ENCODE assay signal across 10 cellular contexts in the genomic region with DNA sequence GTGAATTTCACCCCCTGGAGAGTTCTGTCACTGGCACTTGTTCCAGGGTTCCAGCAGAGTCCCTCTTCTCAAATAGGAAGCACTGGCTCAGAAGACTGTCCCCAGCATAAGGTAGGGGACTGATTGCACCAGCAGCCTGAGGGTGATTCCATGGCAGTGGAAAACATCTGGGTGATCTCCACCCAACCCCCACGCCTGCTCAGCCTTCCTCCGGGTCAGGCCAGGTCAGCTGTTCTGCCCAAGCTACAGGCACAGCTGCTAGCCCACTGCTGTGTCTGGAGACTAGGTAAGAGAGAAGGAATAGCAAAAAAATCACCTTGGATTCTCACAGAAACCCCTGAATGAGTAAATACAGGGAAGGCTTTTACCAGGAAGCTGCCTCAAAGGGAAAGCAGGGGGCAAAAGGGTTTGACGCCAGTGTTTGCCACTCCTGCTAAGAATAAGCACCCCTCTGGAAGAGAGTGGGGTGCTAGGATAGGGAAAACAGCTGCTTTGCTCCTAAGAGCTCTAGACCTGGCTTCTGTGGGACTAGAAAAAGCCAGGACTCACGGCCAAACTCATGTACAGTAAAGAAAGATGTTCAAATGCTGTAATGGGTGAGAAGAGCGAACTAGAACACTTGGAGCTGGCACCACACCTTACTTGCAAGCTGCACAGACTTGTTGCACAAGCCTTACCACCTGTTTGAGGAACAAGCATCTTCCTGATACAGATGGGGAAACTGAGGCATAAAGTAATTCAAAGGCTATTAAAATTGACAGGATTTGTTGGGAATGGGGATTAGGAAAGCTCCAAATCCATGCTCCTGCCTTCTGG. TPM values are rescaled to one million over a fixed set of nuclear protein-coding genes. Genes with fewer than 3 reads are reported as not detected.
DNase-seq lines count a peak whose midpoint lies in the region; ATAC-seq and TF ChIP-seq lines count a peak whose summit lies in the region.
"Had no signal": no experiment of that assay in that cellular context is flagged by ENCODE, and none has a peak within 500 bp of the region (broad histone marks: within the 10 kb centered on the region; RNA-seq: fewer than 3 reads in every experiment).

No MANE protein-coding gene starts in this region.

- H3K4me1 ChIP-seq in suprapubic skin = peaks cover 54% of the 10 kb centered on the region

- DNase-seq in activated T-cell treated with anti-CD3 and anti-CD28 coated beads, Interleukin-2, amount 50 U/mL, for 24 hours = no peak
- DNase-seq in activated T-cell treated with anti-CD3 and anti-CD28 coated beads for 4 hours (no peak), T-helper 17 cell (no peak), fibroblast of villous mesenchyme (ENCODE audit: low read depth) (peak; percentile 43), suprapubic skin (ENCODE audit: low spot score in 2 of 2) (no peak), dorsolateral prefrontal cortex (no peak)

- H3K36me3 Mint-ChIP-seq in activated T-cell treated with anti-CD3 and anti-CD28 coated beads, Interleukin-2, amount 50 U/mL, for 24 hours (ENCODE audit: low read depth) = peaks cover 45% of the 10 kb centered on the region
- peaks cover 14% of the 10 kb centered on the region for H3K36me3 Mint-ChIP-seq in T-helper 17 cell (ENCODE audit: low read depth)

- peak overlapping the region; percentile 96 for H3K4me3 Mint-ChIP-seq in activated T-cell treated with anti-CD3 and anti-CD28 coated beads, Interleukin-2, amount 50 U/mL, for 24 hours
- H3K4me3 Mint-ChIP-seq in T-helper 17 cell = peak overlapping the region; percentile 98

- no peaks in the 10 kb centered on the region for H3K27me3 Mint-ChIP-seq in activated T-cell treated with anti-CD3 and anti-CD28 coated beads, Interleukin-2, amount 50 U/mL, for 24 hours
- H3K27me3 Mint-ChIP-seq in T-helper 17 cell = no peaks in the 10 kb centered on the region

- no peaks in the 10 kb centered on the region for H3K9me3 Mint-ChIP-seq in activated T-cell treated with anti-CD3 and anti-CD28 coated beads, Interleukin-2, amount 50 U/mL, for 24 hours

- intact Hi-C loops in dorsolateral prefrontal cortex (cut with DNase I) = no loop called here

- TF ChIP-seq POLR2A in suprapubic skin (IDR thresholded peaks at IDR 0.05) = no peak

- H3K4me1 Mint-ChIP-seq in activated T-cell treated with anti-CD3 and anti-CD28 coated beads, Interleukin-2, amount 50 U/mL, for 24 hours (ENCODE audit: low read depth) = peaks cover 63% of the 10 kb centered on the region
- peaks cover 53% of the 10 kb centered on the region for H3K4me1 Mint-ChIP-seq in T-helper 17 cell

- no peak for TF ChIP-seq EP300 in suprapubic skin (IDR thresholded peaks at IDR 0.05)

- TF ChIP-seq CTCF in fibroblast of villous mesenchyme (IDR thresholded peaks at IDR 0.05; ENCODE audit: insufficient read depth, low read depth, low read length) (no peak), suprapubic skin (IDR thresholded peaks at IDR 0.05) (no peak), dorsolateral prefrontal cortex (IDR thresholded peaks at IDR 0.05 in 54 of 56, conservative IDR thresholded peaks at IDR 0.05 in 2 of 56; ENCODE audit: low read depth in 1 of 56, partially characterized antibody in 56 of 56) (no peak)

- H3K9me3 ChIP-seq in T-helper 17 cell (ENCODE audit: control insufficient read depth, low read length, poor library complexity, severe bottlenecking) = no peaks in the 10 kb centered on the region
- H3K9me3 ChIP-seq in suprapubic skin = no peaks in the 10 kb centered on the region

- 36% methylated on average over 5 of the region's 5 CpGs for WGBS in suprapubic skin

- peaks cover 5% of the 10 kb centered on the region for H3K27me3 ChIP-seq in suprapubic skin
- H3K27me3 ChIP-seq in dorsolateral prefrontal cortex = peaks cover 0 to 14% (median 0%) of the 10 kb centered on the region in 45 donors

- no peak for ATAC-seq in T-helper 17 cell
- ATAC-seq in GM21381 (IDR thresholded peaks at IDR 0.05; ENCODE audit: unreplicated experiment) = no peak
- no peak for ATAC-seq in HG03469 (IDR thresholded peaks at IDR 0.05; ENCODE audit: unreplicated experiment)

- peak overlapping the region; percentile 98 for H3K27ac Mint-ChIP-seq in activated T-cell treated with anti-CD3 and anti-CD28 coated beads, Interleukin-2, amount 50 U/mL, for 24 hours
- H3K27ac Mint-ChIP-seq in T-helper 17 cell = peak overlapping the region; percentile 98

- H3K36me3 ChIP-seq in suprapubic skin = peaks cover 7% of the 10 kb centered on the region

- peak overlapping the region; percentile 92 for H3K27ac ChIP-seq in suprapubic skin
- peak overlapping the region in 1 of 59 donors; percentile 16 for H3K27ac ChIP-seq in dorsolateral prefrontal cortex
- H3K27ac ChIP-seq: KMS-11 had no signal

- H3K4me3 ChIP-seq in fibroblast of villous mesenchyme (ENCODE audit: low read depth, low read length) (no peak overlapping the region), suprapubic skin (peak overlapping the region; percentile 13), dorsolateral prefrontal cortex (peak overlapping the region in 1 of 59 donors; percentile 2)

RNA-seq across cellular contexts. Expression of a gene that starts 1.0 kb away (rescaled TPM):
- total RNA-seq in T-helper 17 cell (100 to 1,000 TPM in 1 of 2 donors, 10 to 100 TPM in 1; 62.4 to 126 TPM), fibroblast of villous mesenchyme (2.3 and 4.3 TPM in 2 replicates), suprapubic skin (10 to 100 TPM; 25.3 to 37.1 (median 31.8) TPM), dorsolateral prefrontal cortex (10 to 100 TPM in 2 of 120 experiments, 1 to 10 TPM in 117, under 1 TPM in 1; 0.76 to 13.9 (median 3.6) TPM)
- total RNA-seq: osteocyte had no signal

RNA-seq across cellular contexts. Expression of a gene that starts 26.0 kb away (rescaled TPM):
- total RNA-seq in T-helper 17 cell (1 to 10 TPM; 8.1 to 9.1 TPM), fibroblast of villous mesenchyme (not detected in 2 replicates), suprapubic skin (1 to 10 TPM; 4.7 to 9.8 (median 7.7) TPM), dorsolateral prefrontal cortex (100 to 1,000 TPM in 2 of 120 experiments, 10 to 100 TPM in 44, 1 to 10 TPM in 66, under 1 TPM in 6, not detected in 2; 0.59 to 922 (median 7.4) TPM)
- total RNA-seq: osteocyte had no signal
